5 cellular contexts compared by ENCODE assay signal in the genomic region with DNA sequence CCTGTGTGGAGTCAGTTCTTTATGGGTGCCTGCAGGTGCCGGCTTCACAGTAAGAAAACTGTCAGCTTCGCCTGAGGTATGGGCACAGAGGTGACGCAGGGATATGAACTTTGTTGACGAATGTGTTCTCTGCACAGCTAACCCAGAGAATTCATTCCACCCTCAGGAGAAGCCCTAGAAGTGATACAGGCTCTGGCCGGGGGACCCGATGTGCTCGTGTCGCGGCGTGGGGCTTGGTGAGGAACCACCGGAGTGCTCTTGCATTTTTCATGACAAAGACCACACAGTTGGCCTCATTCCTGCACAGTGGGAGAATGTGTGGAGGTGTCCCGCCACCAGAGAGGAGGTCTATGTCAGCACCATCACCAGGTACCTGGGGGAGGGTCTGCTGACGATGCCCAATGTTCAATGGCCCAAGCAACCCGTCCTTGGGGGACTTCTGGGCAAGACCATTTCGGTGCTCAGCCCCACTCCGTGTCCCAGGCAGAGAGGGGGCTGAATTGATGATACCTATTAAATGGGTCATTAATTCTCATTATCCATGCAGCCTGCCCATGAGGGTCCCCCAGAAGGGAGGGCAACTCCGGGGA.
"Had no signal": no experiment of that assay in that cellular context is flagged by ENCODE, and none has a peak within 500 bp of the region (broad histone marks: within the 10 kb centered on the region; RNA-seq: fewer than 3 reads in every experiment).

No MANE protein-coding gene starts in this region.

- H3K27ac Mint-ChIP-seq: GM23338, H9, IgD-negative memory B cell had no signal

- H3K4me3 ChIP-seq: GM23338 had no signal

- ATAC-seq: GM23338 had no signal

- H2AFZ ChIP-seq: GM23338 had no signal

- H3K4me2 ChIP-seq: GM23338 had no signal

- H3K4me1 Mint-ChIP-seq: IgD-negative memory B cell had no signal

- H3K4me3 Mint-ChIP-seq: GM23338, H9 had no signal

- DNase-seq: H9, HCEC 1CT, KBM-7 had no signal
